ENCODE assay signal across 25 cellular contexts in genomic region chr3:14477311-14477935, GRCh38.
"Had no signal": no experiment of that assay in that cellular context is flagged by ENCODE, and none has a peak within 500 bp of the region (broad histone marks: within the 10 kb centered on the region; RNA-seq: fewer than 3 reads in every experiment).

No MANE protein-coding gene starts in this region.

- H3K4me2 ChIP-seq: neural progenitor cell had no signal

- H3K27me3 ChIP-seq: esophagus muscularis mucosa, gastrocnemius medialis, left lung, neural progenitor cell, pancreas, right lobe of liver, testis, tibial nerve, upper lobe of right lung, vagina had no signal

- H3K9me3 ChIP-seq: esophagus muscularis mucosa, gastrocnemius medialis, heart right ventricle, left lung, mucosa of descending colon, pancreas, prostate gland, right lobe of liver, testis, tibial nerve, upper lobe of right lung, vagina had no signal

- H3K4me3 ChIP-seq: esophagus muscularis mucosa, gastrocnemius medialis, heart right ventricle, left lung, mucosa of descending colon, neural progenitor cell, pancreas, prostate gland, right lobe of liver, testis, tibial nerve, upper lobe of right lung, vagina had no signal

- H3K36me3 ChIP-seq: neural progenitor cell, pancreas, prostate gland, right lobe of liver had no signal

- ATAC-seq: effector memory CD8-positive, alpha-beta T cell; gastrocnemius medialis; heart right ventricle; left lung; mucosa of descending colon; naive thymus-derived CD8-positive, alpha-beta T cell; pancreas; right lobe of liver; stimulated activated naive B cell treated with anti-CD40 and anti-IgM and Interleukin-4, amounts not matched to agents 10 μg/mL and 1 μg/mL and 100 μg/mL, for 72 hours; stimulated activated naive CD8-positive, alpha-beta T cell treated with anti-CD3 and anti-CD28 coated beads, Interleukin-15, amount 100 ng/mL, for 72 hours; upper lobe of right lung had no signal

- H3K9ac ChIP-seq: neural progenitor cell had no signal

- H3K4me1 ChIP-seq: neural progenitor cell, pancreas, prostate gland, right lobe of liver had no signal

- H3K27ac ChIP-seq: epithelial cell of prostate, esophagus muscularis mucosa, gastrocnemius medialis, heart right ventricle, left lung, neural progenitor cell, pancreas, prostate gland, right lobe of liver, testis, tibial nerve, upper lobe of right lung, vagina had no signal

- DNase-seq: effector memory CD8-positive, alpha-beta T cell; gastrocnemius medialis; heart right ventricle; hypothalamus; left lung; mucosa of descending colon; naive thymus-derived CD8-positive, alpha-beta T cell; nucleus accumbens; right lobe of liver; stimulated activated CD4-positive, alpha-beta T cell treated with anti-CD3 and anti-CD28 coated beads, Interleukin-15, amount 100 ng/mL, for 24 hours; stimulated activated CD4-positive, alpha-beta T cell treated with anti-CD3 and anti-CD28 coated beads, Interleukin-1b, Interleukin-23, amount 100 ng/mL, for 48 hours; stimulated activated CD4-positive, alpha-beta T cell treated with anti-CD3 and anti-CD28 coated beads, Interleukin-4, amount 100 ng/mL, for 24 hours; stimulated activated naive B cell treated with anti-CD40 and anti-IgM and Interleukin-4, amounts not matched to agents 10 μg/mL and 1 μg/mL and 100 μg/mL, for 72 hours; stimulated activated naive CD8-positive, alpha-beta T cell treated with anti-CD3 and anti-CD28 coated beads, Interleukin-15, amount 100 ng/mL, for 72 hours; testis; upper lobe of right lung had no signal

- H2AFZ ChIP-seq: neural progenitor cell had no signal

- FAIRE-seq: colon, islet of Langerhans, pancreas had no signal
